In the genomic region with DNA sequence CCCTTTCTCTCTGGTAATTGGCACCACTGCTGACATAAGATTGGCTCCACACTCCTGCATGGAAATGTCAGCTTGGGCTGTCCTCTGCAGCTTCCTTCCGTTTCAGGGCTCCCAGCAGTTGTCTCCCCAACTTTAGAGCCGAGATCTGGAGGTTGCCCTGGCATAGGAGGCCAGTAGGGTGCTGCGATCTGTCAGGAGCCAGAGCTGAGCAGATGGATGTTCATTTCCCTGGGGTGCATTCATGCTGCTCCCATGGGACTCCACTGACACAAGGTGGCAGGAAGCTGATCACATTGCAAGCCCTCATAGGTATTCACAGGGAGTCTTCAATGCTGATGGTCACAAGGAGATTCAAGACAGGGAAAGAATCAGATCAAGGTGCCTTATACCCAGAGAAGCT, we compare ENCODE assay signal across 19 cellular contexts.
DNase-seq lines count a peak whose midpoint lies in the region; TF ChIP-seq lines count a peak whose summit lies in the region.
"Had no signal": no experiment of that assay in that cellular context is flagged by ENCODE, and none has a peak within 500 bp of the region (broad histone marks: within the 10 kb centered on the region; RNA-seq: fewer than 3 reads in every experiment).

No MANE protein-coding gene starts in this region.

- H3K9me3 ChIP-seq in Karpas-422 (ENCODE audit: low read length) (no peaks in the 10 kb centered on the region), vagina (no peaks in the 10 kb centered on the region)
- H3K9me3 ChIP-seq: BLaER1, Caco-2 had no signal

- no peaks in the 10 kb centered on the region for H3K27me3 Mint-ChIP-seq in osteocyte (ENCODE audit: unreplicated experiment)
- H3K27me3 Mint-ChIP-seq: B cell had no signal

- DNase-seq in NCI-H1436 (lab: John Stamatoyannopoulos, UW), result peak; percentile 3
- no peak for DNase-seq in NCI-H1436 treated with DMSO at 0.1 percent for 48 hours (lab: John Stamatoyannopoulos, UW)
- DNase-seq in Karpas-422, result peak; percentile 51
- peak; percentile 33 for DNase-seq in NCI-H2107 treated with DMSO at 0.1 percent for 48 hours (lab: John Stamatoyannopoulos, UW; ENCODE audit: unreplicated experiment)
- DNase-seq in osteocyte (ENCODE audit: extremely low spot score, unreplicated experiment), result peak; percentile 66
- no peak for DNase-seq in vagina (ENCODE audit: extremely low spot score in 2 of 2)
- DNase-seq in cortex of kidney (lab: John Stamatoyannopoulos, UW), result no peak
- DNase-seq: Caco-2; CD4-positive, CD25-positive, alpha-beta regulatory T cell; CD8-positive, alpha-beta T cell; DMS153; DND-41; GM23248; H7; HCEC 1CT had no signal

- no peaks in the 10 kb centered on the region for H3K9me3 Mint-ChIP-seq in osteocyte (ENCODE audit: unreplicated experiment)
- H3K9me3 Mint-ChIP-seq: CD8-positive, alpha-beta T cell had no signal

- no peak overlapping the region for H3K4me3 ChIP-seq in Karpas-422 (ENCODE audit: low read length)
- no peak overlapping the region for H3K4me3 ChIP-seq in vagina
- H3K4me3 ChIP-seq: BLaER1, GM23248 had no signal

- no peak overlapping the region for H3K4me3 Mint-ChIP-seq in osteocyte (ENCODE audit: unreplicated experiment)
- H3K4me3 Mint-ChIP-seq: B cell; CD4-positive, CD25-positive, alpha-beta regulatory T cell; CD8-positive, alpha-beta T cell had no signal

- H3K36me3 Mint-ChIP-seq in osteocyte (ENCODE audit: unreplicated experiment), result no peaks in the 10 kb centered on the region
- H3K36me3 Mint-ChIP-seq: CD4-positive, CD25-positive, alpha-beta regulatory T cell; CD8-positive, alpha-beta T cell had no signal

- no peaks in the 10 kb centered on the region for H4K20me1 ChIP-seq in Karpas-422 (ENCODE audit: insufficient read depth, low read depth, low read length)
- H4K20me1 ChIP-seq: BLaER1 had no signal

- H3K27me3 ChIP-seq in Karpas-422 (ENCODE audit: low read length) (no peaks in the 10 kb centered on the region), vagina (no peaks in the 10 kb centered on the region)

- TF ChIP-seq POLR2A in vagina (IDR thresholded peaks at IDR 0.05), result no peak

- no peak overlapping the region for H2AFZ ChIP-seq in Karpas-422 (ENCODE audit: low read length)
- H2AFZ ChIP-seq: GM23248 had no signal

- H3K36me3 ChIP-seq in Karpas-422 (ENCODE audit: insufficient read depth, low read length) (no peaks in the 10 kb centered on the region), vagina (no peaks in the 10 kb centered on the region)
- H3K36me3 ChIP-seq: BLaER1 had no signal

- H3K9me2 ChIP-seq in Karpas-422 (replicated peaks; ENCODE audit: insufficient read depth, low read length), result no peaks in the 10 kb centered on the region

- H3K27ac ChIP-seq in Karpas-422 (ENCODE audit: low read length) (no peak overlapping the region), vagina (no peak overlapping the region)
- H3K27ac ChIP-seq: 22Rv1, BLaER1, C4-2B, GM23248 had no signal

- TF ChIP-seq CTCF in osteocyte (IDR thresholded peaks at IDR 0.05) (no peak), vagina (IDR thresholded peaks at IDR 0.05) (no peak)

- H3K4me1 ChIP-seq in Karpas-422 (ENCODE audit: low read length), result no peaks in the 10 kb centered on the region
- no peaks in the 10 kb centered on the region for H3K4me1 ChIP-seq in vagina
- H3K4me1 ChIP-seq: BLaER1, Caco-2 had no signal

- H3K9ac ChIP-seq in Karpas-422 (ENCODE audit: low read length), result no peak overlapping the region
- H3K9ac ChIP-seq: BLaER1, GM23248 had no signal

- intact Hi-C loops in vagina (cut with DNase I), result no loop called here

- no peak overlapping the region for H3K27ac Mint-ChIP-seq in osteocyte (ENCODE audit: unreplicated experiment)
- H3K27ac Mint-ChIP-seq: B cell; CD8-positive, alpha-beta T cell had no signal

- no peaks in the 10 kb centered on the region for H3K79me2 ChIP-seq in Karpas-422 (ENCODE audit: low read length)

- H3K4me1 Mint-ChIP-seq in osteocyte (ENCODE audit: unreplicated experiment), result no peaks in the 10 kb centered on the region
- H3K4me1 Mint-ChIP-seq: B cell had no signal

- H3K4me2 ChIP-seq in Karpas-422 (ENCODE audit: low read depth, low read length, poor library complexity, severe bottlenecking), result no peak overlapping the region
- H3K4me2 ChIP-seq: BLaER1 had no signal

Comparison
In these comparisons a context has a peak if more than half of its experiments do, and no peak if none do; other contexts are left out.
1. DNase-seq: peak in NCI-H1436 (single experiment), Karpas-422 (single experiment), NCI-H2107 treated with DMSO at 0.1 percent for 48 hours (single experiment) and osteocyte (single experiment); none in NCI-H1436 treated with DMSO at 0.1 percent for 48 hours (single experiment), vagina (0 of 2) and cortex of kidney (single experiment).